Comparison of ENCODE assay signal across 9 cellular contexts in genomic region chr19:16456652-16457194, GRCh38. TPM values are rescaled to one million over a fixed set of nuclear protein-coding genes. Genes with fewer than 3 reads are reported as not detected.
A peak's percentile ranks its signal among the peaks of the same experiment; 100 is the strongest.
DNase-seq lines count a peak whose midpoint lies in the region; ATAC-seq and TF ChIP-seq lines count a peak whose summit lies in the region.
"Had no signal": no experiment of that assay in that cellular context is flagged by ENCODE, and none has a peak within 500 bp of the region (broad histone marks: within the 10 kb centered on the region; RNA-seq: fewer than 3 reads in every experiment).

No MANE protein-coding gene starts in this region.

- DNase-seq in cardiac muscle cell (ENCODE audit: low read depth in 1 of 2, low spot score in 1 of 2) (no peak), left cardiac atrium (no peak), mesenchymal stem cell (peak; percentile 36), upper lobe of left lung (no peak), ecto neural progenitor cell (ENCODE audit: low spot score) (no peak), G401 (ENCODE audit: low spot score) (no peak)
- DNase-seq in activated naive CD8-positive, alpha-beta T cell treated with anti-CD3 and anti-CD28 coated beads, Interleukin-2, amount 50 U/mL, for 24 hours, result no peak

- no peak overlapping the region for H2BK15ac ChIP-seq in mesenchymal stem cell (ENCODE audit: low read depth, poor library complexity, severe bottlenecking)

- TF ChIP-seq POLR2A in upper lobe of left lung (IDR thresholded peaks at IDR 0.05), result no peak

- H3K27ac ChIP-seq in cardiac muscle cell (peak overlapping the region; percentile 38), mesenchymal stem cell (ENCODE audit: low read length, poor library complexity, severe bottlenecking) (peak overlapping the region; percentile 94), upper lobe of left lung (peak overlapping the region in 3 of 4 donors; percentile 26 to 66 (median 60))

- peak overlapping the region; percentile 94 for H4K91ac ChIP-seq in mesenchymal stem cell (ENCODE audit: low read length)

- no peaks in the 10 kb centered on the region for H3K9me3 Mint-ChIP-seq in activated naive CD8-positive, alpha-beta T cell treated with anti-CD3 and anti-CD28 coated beads, Interleukin-2, amount 50 U/mL, for 24 hours

- WGBS in mesenchymal stem cell, result 69% methylated on average over 11 of the region's 11 CpGs
- WGBS in upper lobe of left lung, 2 donors, result 63 to 65% methylated on average over 11 of the region's 11 CpGs

- H3K9ac ChIP-seq in mesenchymal stem cell (ENCODE audit: low read length), result peak overlapping the region; percentile 30

- H3K18ac ChIP-seq in mesenchymal stem cell (ENCODE audit: low read depth in 1 of 2, low read length in 2 of 2), result peak overlapping the region; percentile 65 to 88

- H3K27me3 ChIP-seq in cardiac muscle cell, result no peaks in the 10 kb centered on the region
- no peaks in the 10 kb centered on the region for H3K27me3 ChIP-seq in mesenchymal stem cell (ENCODE audit: control insufficient read depth in 1 of 2, insufficient read depth in 1 of 2, low read length in 2 of 2)
- no peaks in the 10 kb centered on the region for H3K27me3 ChIP-seq in upper lobe of left lung

- H3K4me1 ChIP-seq in cardiac muscle cell (ENCODE audit: low read depth), result peaks cover 33% of the 10 kb centered on the region
- peaks cover 60% of the 10 kb centered on the region for H3K4me1 ChIP-seq in mesenchymal stem cell (ENCODE audit: control insufficient read depth, insufficient read depth, low read depth, low read length)
- H3K4me1 ChIP-seq in upper lobe of left lung, result peaks cover 23 to 39% (median 31%) of the 10 kb centered on the region in 4 donors

- peaks cover 4% of the 10 kb centered on the region for H3K36me3 Mint-ChIP-seq in activated naive CD8-positive, alpha-beta T cell treated with anti-CD3 and anti-CD28 coated beads, Interleukin-2, amount 50 U/mL, for 24 hours (ENCODE audit: low read depth)

- H2AK5ac ChIP-seq in mesenchymal stem cell (ENCODE audit: low read length, severe bottlenecking), result peak overlapping the region; percentile 67

- no peak overlapping the region for H3K23ac ChIP-seq in mesenchymal stem cell (ENCODE audit: low read length in 2 of 2)

- peak overlapping the region; percentile 5 to 82 for H3K4ac ChIP-seq in mesenchymal stem cell (ENCODE audit: low read depth in 1 of 2, low read length in 2 of 2)

- peak overlapping the region in 1 of 2 experiments; percentile 86 for H3K14ac ChIP-seq in mesenchymal stem cell (ENCODE audit: low read length in 2 of 2)

- intact Hi-C loops in left cardiac atrium (cut with DNase I), result no loop called here

- TF ChIP-seq CTCF in cardiac muscle cell (IDR thresholded peaks at IDR 0.05; ENCODE audit: low read depth, low read length), result no peak
- TF ChIP-seq CTCF in upper lobe of left lung (IDR thresholded peaks at IDR 0.05), result no peak

- H3K27me3 Mint-ChIP-seq in activated naive CD8-positive, alpha-beta T cell treated with anti-CD3 and anti-CD28 coated beads, Interleukin-2, amount 50 U/mL, for 24 hours, result no peaks in the 10 kb centered on the region

- H3K9me3 ChIP-seq in cardiac muscle cell (ENCODE audit: low read depth), result no peaks in the 10 kb centered on the region
- no peaks in the 10 kb centered on the region for H3K9me3 ChIP-seq in mesenchymal stem cell (ENCODE audit: control insufficient read depth, low read length)
- H3K9me3 ChIP-seq in upper lobe of left lung, result no peaks in the 10 kb centered on the region

- no peak for ATAC-seq in left cardiac atrium
- no peak for ATAC-seq in activated naive CD8-positive, alpha-beta T cell treated with anti-CD3 and anti-CD28 coated beads, Interleukin-2, amount 50 U/mL, for 24 hours
- peak in 1 of 2 donors; percentile 2 for ATAC-seq in upper lobe of left lung (ENCODE audit: low FRiP score in 2 of 2)
- no peak for ATAC-seq in HG03196 (IDR thresholded peaks at IDR 0.05; ENCODE audit: unreplicated experiment)

- TF ChIP-seq EP300 in upper lobe of left lung (IDR thresholded peaks at IDR 0.05), result no peak

- peak overlapping the region; percentile 94 for H4K8ac ChIP-seq in mesenchymal stem cell (ENCODE audit: low read length)

- H3K79me1 ChIP-seq in mesenchymal stem cell (replicated peaks; ENCODE audit: low read length, poor library complexity, severe bottlenecking), result no peaks in the 10 kb centered on the region

- H3K4me3 ChIP-seq in cardiac muscle cell (no peak overlapping the region), mesenchymal stem cell (ENCODE audit: insufficient read depth in 1 of 2, low read depth in 1 of 2, low read length in 2 of 2) (peak overlapping the region in 1 of 2 experiments; percentile 48), upper lobe of left lung (peak overlapping the region in 1 of 4 donors; percentile 19)

- H2BK5ac ChIP-seq in mesenchymal stem cell (ENCODE audit: low read depth, low read length, poor library complexity, severe bottlenecking), result peak overlapping the region; percentile 39

- H3K36me3 ChIP-seq in cardiac muscle cell, result no peaks in the 10 kb centered on the region
- peaks cover 0 to 4% of the 10 kb centered on the region in 2 experiments for H3K36me3 ChIP-seq in mesenchymal stem cell (ENCODE audit: control insufficient read depth in 1 of 2, insufficient read depth in 2 of 2, low read depth in 1 of 2, low read length in 2 of 2)
- peaks cover 0 to 6% (median 0%) of the 10 kb centered on the region in 4 donors for H3K36me3 ChIP-seq in upper lobe of left lung

- peak overlapping the region; percentile 68 to 88 for H2BK12ac ChIP-seq in mesenchymal stem cell (ENCODE audit: low read length in 2 of 2)

- peak overlapping the region; percentile 49 for H3K4me2 ChIP-seq in mesenchymal stem cell (ENCODE audit: low read length, poor library complexity, severe bottlenecking)

- no peak overlapping the region for H2AFZ ChIP-seq in mesenchymal stem cell (ENCODE audit: low read depth, low read length)

- peaks cover 46% of the 10 kb centered on the region for H3K4me1 Mint-ChIP-seq in activated naive CD8-positive, alpha-beta T cell treated with anti-CD3 and anti-CD28 coated beads, Interleukin-2, amount 50 U/mL, for 24 hours

- H2BK120ac ChIP-seq in mesenchymal stem cell (ENCODE audit: low read depth, low read length), result peak overlapping the region; percentile 44

- H3K4me3 Mint-ChIP-seq in activated naive CD8-positive, alpha-beta T cell treated with anti-CD3 and anti-CD28 coated beads, Interleukin-2, amount 50 U/mL, for 24 hours, result peak overlapping the region; percentile 39

- H3K27ac Mint-ChIP-seq in activated naive CD8-positive, alpha-beta T cell treated with anti-CD3 and anti-CD28 coated beads, Interleukin-2, amount 50 U/mL, for 24 hours, result no peak overlapping the region

- in situ Hi-C loops in G401 (cut with HindIII; ENCODE audit: low sequenced_read_pairs), result no loop called here

RNA-seq across cellular contexts. Expression of gene EPS15L1, which starts 15.0 kb away (rescaled TPM):
- 22.4 and 37.8 TPM in 2 replicates for total RNA-seq in cardiac muscle cell
- 38.8 and 42.6 TPM in 2 replicates for polyA plus RNA-seq in cardiac muscle cell
- total RNA-seq in left cardiac atrium, result 10 to 100 TPM; 59.9 to 67.4 TPM
- 23.1 TPM for polyA plus RNA-seq in mesenchymal stem cell (2013, experiment 1 of 2)
- polyA plus RNA-seq in mesenchymal stem cell (2013, experiment 2 of 2), result 24.0 TPM
- total RNA-seq in upper lobe of left lung, result 10 to 100 TPM; 18.2 to 62.9 (median 33.2) TPM
- total RNA-seq in G401 (2014; rRNA removed; shearing (Covaris generic)), result 14.9 and 20.7 TPM in 2 replicates

RNA-seq across cellular contexts. Expression of gene CALR3, which starts 39.2 kb away (rescaled TPM):
- total RNA-seq in cardiac muscle cell, result not detected in 2 replicates
- not detected in 2 replicates for polyA plus RNA-seq in cardiac muscle cell
- total RNA-seq in left cardiac atrium, result not detected
- 0.08 TPM for polyA plus RNA-seq in mesenchymal stem cell (2013, experiment 1 of 2)
- 0.04 TPM for polyA plus RNA-seq in mesenchymal stem cell (2013, experiment 2 of 2)
- not detected for total RNA-seq in upper lobe of left lung
- total RNA-seq in G401 (2014; rRNA removed; shearing (Covaris generic)), result not detected in 2 replicates
- total RNA-seq: left lobe of liver had no signal

RNA-seq across cellular contexts. Expression of gene C19orf44, which starts 39.5 kb away (rescaled TPM):
- total RNA-seq in cardiac muscle cell (5.8 and 9.2 TPM in 2 replicates), left cardiac atrium (1 to 10 TPM; 2.4 to 3.8 TPM), upper lobe of left lung (10 to 100 TPM in 1 of 6 donors, 1 to 10 TPM in 5; 4.3 to 26.2 (median 5.7) TPM)
- polyA plus RNA-seq in cardiac muscle cell, result 5.1 and 7.6 TPM in 2 replicates
- polyA plus RNA-seq in mesenchymal stem cell (2013, experiment 1 of 2), result 3.3 TPM
- 3.0 TPM for polyA plus RNA-seq in mesenchymal stem cell (2013, experiment 2 of 2)
- 7.3 and 8.9 TPM in 2 replicates for total RNA-seq in G401 (2014; rRNA removed; shearing (Covaris generic))

Comparison
In these comparisons a context has a peak if more than half of its experiments do, and no peak if none do; other contexts are left out.
1. H3K27ac ChIP-seq: peak in every context shown above with its lines; median percentile 94 in mesenchymal stem cell; 60 in upper lobe of left lung; 38 in cardiac muscle cell.